ENCODE assay signal across 32 cellular contexts in the genomic region with DNA sequence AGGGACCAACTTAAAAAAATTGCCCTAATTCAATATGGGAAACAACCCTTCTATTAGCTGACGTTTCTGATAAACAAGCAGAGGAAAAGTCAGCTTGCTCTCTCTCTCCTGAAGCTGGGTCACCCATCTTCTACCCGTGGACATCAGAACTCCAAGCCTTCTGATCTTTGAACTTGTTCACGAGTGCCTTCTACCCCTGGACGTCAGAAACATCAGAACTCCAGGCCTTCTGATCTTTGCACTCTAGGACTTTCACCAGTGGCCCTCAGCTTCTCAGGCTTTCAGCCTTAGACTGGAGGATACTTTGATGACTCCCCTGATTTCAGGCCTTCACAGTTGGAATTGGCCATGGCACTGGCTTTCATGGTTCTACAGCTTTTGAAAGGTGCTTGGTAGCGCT. TPM values are rescaled to one million over a fixed set of nuclear protein-coding genes. Genes with fewer than 3 reads are reported as not detected.
"Had no signal": no experiment of that assay in that cellular context is flagged by ENCODE, and none has a peak within 500 bp of the region (broad histone marks: within the 10 kb centered on the region; RNA-seq: fewer than 3 reads in every experiment).

No MANE protein-coding gene starts in this region.

- H3K4me1 Mint-ChIP-seq: naive thymus-derived CD8-positive, alpha-beta T cell; neural crest cell; stimulated activated memory B cell treated with anti-CD40 and anti-IgM and Interleukin-4, amounts not matched to agents 10 μg/mL and 1 μg/mL and 100 μg/mL, for 72 hours had no signal

- H3K9me3 ChIP-seq: pancreas, prostate gland, sigmoid colon, uterus had no signal

- H3K4me3 Mint-ChIP-seq: naive thymus-derived CD8-positive, alpha-beta T cell; nephron; neural crest cell; stimulated activated memory B cell treated with anti-CD40 and anti-IgM and Interleukin-4, amounts not matched to agents 10 μg/mL and 1 μg/mL and 100 μg/mL, for 72 hours; type B pancreatic cell had no signal

- ATAC-seq: heart left ventricle; left ventricle myocardium superior; lower lobe of right lung; naive thymus-derived CD8-positive, alpha-beta T cell; pancreas; right cardiac atrium; stimulated activated memory B cell treated with anti-CD40 and anti-IgM and Interleukin-4, amounts not matched to agents 10 μg/mL and 1 μg/mL and 100 μg/mL, for 72 hours had no signal

- H3K4me1 ChIP-seq: heart left ventricle, lower lobe of right lung, prostate gland, sigmoid colon, tibial nerve, uterus had no signal

- H3K27me3 ChIP-seq: heart left ventricle, pancreas, sigmoid colon, tibial nerve, uterus had no signal

- H3K27ac ChIP-seq: heart left ventricle, lower lobe of right lung, pancreas, prostate gland, sigmoid colon, tibial nerve, uterus had no signal

- DNase-seq: heart left ventricle; islet precursor cell; left ventricle myocardium superior; lower lobe of right lung; mammary epithelial cell; mesenchymal stem cell; naive thymus-derived CD8-positive, alpha-beta T cell; nucleus accumbens; pancreas; posterior cingulate gyrus; retina; right cardiac atrium; sigmoid colon; stimulated activated CD4-positive, alpha-beta T cell treated with anti-CD3 and anti-CD28 coated beads, Interleukin-1b, Interleukin-23, amount 100 ng/mL, for 48 hours; stimulated activated CD4-positive, alpha-beta T cell treated with anti-CD3 and anti-CD28 coated beads, Interleukin-2, amount 100 ng/mL, for 48 hours; stimulated activated CD4-positive, alpha-beta T cell treated with anti-CD3 and anti-CD28 coated beads, Interleukin-4, amount 100 ng/mL, for 4 hours; stimulated activated CD8-positive, alpha-beta memory T cell treated with anti-CD3 and anti-CD28 coated beads, Interleukin-4, amount 100 ng/mL, for 48 hours; stimulated activated naive CD4-positive, alpha-beta T cell treated with Interleukin-2 at 50 U/mL for 16 hours; substantia nigra; uterus had no signal

- H3K36me3 ChIP-seq: heart left ventricle, lower lobe of right lung, pancreas, prostate gland, sigmoid colon, tibial nerve, uterus had no signal

- H3K4me3 ChIP-seq: heart left ventricle, lower lobe of right lung, pancreas, prostate gland, sigmoid colon, smooth muscle cell, tibial nerve, uterus had no signal

- H3K27ac Mint-ChIP-seq: naive thymus-derived CD8-positive, alpha-beta T cell; stimulated activated memory B cell treated with anti-CD40 and anti-IgM and Interleukin-4, amounts not matched to agents 10 μg/mL and 1 μg/mL and 100 μg/mL, for 72 hours; type B pancreatic cell had no signal

- H3K27me3 Mint-ChIP-seq: stimulated activated memory B cell treated with anti-CD40 and anti-IgM and Interleukin-4, amounts not matched to agents 10 μg/mL and 1 μg/mL and 100 μg/mL, for 72 hours; type B pancreatic cell had no signal

- H3K36me3 Mint-ChIP-seq: stimulated activated memory B cell treated with anti-CD40 and anti-IgM and Interleukin-4, amounts not matched to agents 10 μg/mL and 1 μg/mL and 100 μg/mL, for 72 hours; type B pancreatic cell had no signal

RNA-seq across cellular contexts. Expression of a gene that starts 41.8 kb away (rescaled TPM):
- total RNA-seq: kidney epithelial cell, mammary epithelial cell, mucosa of gallbladder, neural crest cell, osteoblast, pancreas, prostate gland, sigmoid colon, smooth muscle cell, temporal lobe, tibial nerve, ureter, uterus had no signal
- polyA plus RNA-seq: mammary epithelial cell; naive thymus-derived CD8-positive, alpha-beta T cell; pancreas; sigmoid colon; smooth muscle cell had no signal

RNA-seq across cellular contexts. Expression of a gene that starts 53.5 kb away (rescaled TPM):
- total RNA-seq: heart left ventricle; kidney epithelial cell; left ventricle myocardium superior; lower lobe of right lung; mammary epithelial cell; naive thymus-derived CD8-positive, alpha-beta T cell; neural crest cell; osteoblast; prostate gland; right cardiac atrium; sigmoid colon; smooth muscle cell; temporal lobe; tibial nerve; ureter; uterus had no signal
- polyA plus RNA-seq: heart left ventricle; mammary epithelial cell; naive thymus-derived CD8-positive, alpha-beta T cell; right cardiac atrium; sigmoid colon; smooth muscle cell had no signal
